ENCODE assay signal across 20 cellular contexts in genomic region chr4:14115106-14115505, GRCh38.
DNase-seq lines count a peak whose midpoint lies in the region; ATAC-seq and TF ChIP-seq lines count a peak whose summit lies in the region.
"Had no signal": no experiment of that assay in that cellular context is flagged by ENCODE, and none has a peak within 500 bp of the region (broad histone marks: within the 10 kb centered on the region; RNA-seq: fewer than 3 reads in every experiment).

No MANE protein-coding gene starts in this region.

- H3K4me1 Mint-ChIP-seq in natural killer cell treated with Interleukin-12 subunit alpha and Interleukin-12 subunit beta and Interleukin-15 and Interleukin-18, amount 100 ng/mL, for 72 hours (ENCODE audit: low read depth in 2 of 2), result peaks cover 0 to 2% of the 10 kb centered on the region in 2 donors
- H3K4me1 Mint-ChIP-seq: CD4-positive, CD25-positive, alpha-beta regulatory T cell had no signal

- H3K27me3 Mint-ChIP-seq in natural killer cell treated with Interleukin-12 subunit alpha and Interleukin-12 subunit beta and Interleukin-15 and Interleukin-18, amount 100 ng/mL, for 72 hours, result no peaks in the 10 kb centered on the region
- H3K27me3 Mint-ChIP-seq: CD4-positive, CD25-positive, alpha-beta regulatory T cell had no signal

- H2BK120ac ChIP-seq in mesenchymal stem cell (ENCODE audit: low read depth, low read length), result no peak overlapping the region

- 0 out of 2 replicates have a peak overlapping the region, but pooled peaks have one; percentile 16 for H3K9ac ChIP-seq in SK-N-SH
- peak overlapping the region; percentile 19 for H3K9ac ChIP-seq in mesenchymal stem cell (ENCODE audit: low read length)

- H2AK5ac ChIP-seq in mesenchymal stem cell (ENCODE audit: low read length, severe bottlenecking), result no peak overlapping the region

- TF ChIP-seq EP300 in SK-N-SH (IDR thresholded peaks at IDR 0.05; ENCODE audit: borderline replicate concordance in 1 of 2, low read depth in 1 of 2, low read length in 1 of 2), result no peak

- peaks cover 28% of the 10 kb centered on the region for H3F3A ChIP-seq in SK-N-SH (replicated peaks; ENCODE audit: insufficient read depth)

- no peak overlapping the region for H2BK12ac ChIP-seq in mesenchymal stem cell (ENCODE audit: low read length in 2 of 2)

- H3K79me1 ChIP-seq in mesenchymal stem cell (replicated peaks; ENCODE audit: low read length, poor library complexity, severe bottlenecking), result no peaks in the 10 kb centered on the region

- TF ChIP-seq RAD21 in SK-N-SH (IDR thresholded peaks at IDR 0.05; ENCODE audit: low read length), result no peak

- H3K4me3 Mint-ChIP-seq in natural killer cell treated with Interleukin-12 subunit alpha and Interleukin-12 subunit beta and Interleukin-15 and Interleukin-18, amount 100 ng/mL, for 72 hours, result no peak overlapping the region
- H3K4me3 Mint-ChIP-seq: CD4-positive, CD25-positive, alpha-beta regulatory T cell had no signal

- POLR2A ChIA-PET in SK-N-SH (lab: Yijun Ruan, JAX), result no interaction called here

- H3K27ac ChIP-seq in SK-N-SH (ENCODE audit: low read depth in 2 of 2, low read length in 1 of 2), result no peak overlapping the region; a peak in 1 of 4 replicates
- no peak overlapping the region for H3K27ac ChIP-seq in WERI-Rb-1
- H3K27ac ChIP-seq in mesenchymal stem cell (ENCODE audit: low read length, poor library complexity, severe bottlenecking), result no peak overlapping the region
- H3K27ac ChIP-seq: 22Rv1, RWPE1 had no signal

- CTCF ChIA-PET in SK-N-SH (lab: Yijun Ruan, JAX), result interaction anchor here (0.9 to 1.0 kb wide), 2 partner anchors 457 to 461 kb away, joined by 3 read pairs; no protein-coding TSS in a partner anchor

- H3K9me2 ChIP-seq in SK-N-SH, result no peaks in the 10 kb centered on the region

- TF ChIP-seq CTCF in SK-N-SH (IDR thresholded peaks at IDR 0.05) (no peak), WERI-Rb-1 (IDR thresholded peaks at IDR 0.05; ENCODE audit: low read depth, low read length) (no peak)

- no peaks in the 10 kb centered on the region for H3K36me3 Mint-ChIP-seq in natural killer cell treated with Interleukin-12 subunit alpha and Interleukin-12 subunit beta and Interleukin-15 and Interleukin-18, amount 100 ng/mL, for 72 hours
- H3K36me3 Mint-ChIP-seq: CD4-positive, CD25-positive, alpha-beta regulatory T cell had no signal

- H3K18ac ChIP-seq in mesenchymal stem cell (ENCODE audit: low read depth in 1 of 2, low read length in 2 of 2), result no peak overlapping the region

- H3K36me3 ChIP-seq in SK-N-SH (replicated peaks in 1 of 2; ENCODE audit: control insufficient read depth in 1 of 2, insufficient read depth in 2 of 2, low read length in 1 of 2) (peaks cover 0 to 3% of the 10 kb centered on the region in 2 experiments), WERI-Rb-1 (no peaks in the 10 kb centered on the region), mesenchymal stem cell (ENCODE audit: control insufficient read depth in 1 of 2, insufficient read depth in 2 of 2, low read depth in 1 of 2, low read length in 2 of 2) (peaks cover 0 to 5% of the 10 kb centered on the region in 2 experiments)
- H3K36me3 ChIP-seq: BE2C had no signal

- H4K20me1 ChIP-seq in SK-N-SH (ENCODE audit: insufficient read depth), result no peaks in the 10 kb centered on the region

- H4K91ac ChIP-seq in mesenchymal stem cell (ENCODE audit: low read length), result no peak overlapping the region

- no peaks in the 10 kb centered on the region for H3K9me3 ChIP-seq in SK-N-SH
- H3K9me3 ChIP-seq in WERI-Rb-1 (ENCODE audit: severe bottlenecking), result no peaks in the 10 kb centered on the region
- no peaks in the 10 kb centered on the region for H3K9me3 ChIP-seq in mesenchymal stem cell (ENCODE audit: control insufficient read depth, low read length)

- 100% methylated on average over 1 of the region's 1 CpG for WGBS in SK-N-SH (ENCODE audit: low lambda C conversion rate)
- 83% methylated on average over 1 of the region's 1 CpG for WGBS in mesenchymal stem cell

- ATAC-seq in SK-N-SH treated with all-trans-retinoic acid at 6 μM for 48 hours (no peak), GM21529 (IDR thresholded peaks at IDR 0.05; ENCODE audit: unreplicated experiment) (no peak)
- ATAC-seq in natural killer cell treated with Interleukin-12 subunit alpha and Interleukin-12 subunit beta and Interleukin-15 and Interleukin-18, amount 100 ng/mL, for 72 hours, result no peak

- no peak overlapping the region for H4K8ac ChIP-seq in mesenchymal stem cell (ENCODE audit: low read length)

- peaks cover 70% of the 10 kb centered on the region for H3K79me2 ChIP-seq in SK-N-SH (ENCODE audit: insufficient read depth)

- H3K14ac ChIP-seq in mesenchymal stem cell (ENCODE audit: low read length in 2 of 2), result no peak overlapping the region

- no peaks in the 10 kb centered on the region for H3K27me3 ChIP-seq in SK-N-SH (ENCODE audit: insufficient read depth)
- H3K27me3 ChIP-seq in WERI-Rb-1 (ENCODE audit: insufficient read depth, low read depth, severe bottlenecking), result no peaks in the 10 kb centered on the region
- H3K27me3 ChIP-seq in mesenchymal stem cell (ENCODE audit: control insufficient read depth in 1 of 2, insufficient read depth in 1 of 2, low read length in 2 of 2), result no peaks in the 10 kb centered on the region
- H3K27me3 ChIP-seq: BE2C had no signal

- H3K4me2 ChIP-seq in SK-N-SH (peak overlapping the region; percentile 77; the same call in 1 of the 2 replicates), mesenchymal stem cell (ENCODE audit: low read length, poor library complexity, severe bottlenecking) (no peak overlapping the region)

- peaks cover 9% of the 10 kb centered on the region for H3K9me3 Mint-ChIP-seq in natural killer cell treated with Interleukin-12 subunit alpha and Interleukin-12 subunit beta and Interleukin-15 and Interleukin-18, amount 100 ng/mL, for 72 hours

- H3K4me1 ChIP-seq in SK-N-SH (ENCODE audit: control insufficient read depth in 1 of 2, insufficient read depth in 2 of 2, low read depth in 1 of 2, low read length in 1 of 2) (peaks cover 3 to 33% of the 10 kb centered on the region in 2 experiments), mesenchymal stem cell (ENCODE audit: control insufficient read depth, insufficient read depth, low read depth, low read length) (peaks cover 1% of the 10 kb centered on the region)
- H3K4me1 ChIP-seq: BE2C had no signal

- no peak for DNase-seq in SK-N-SH
- DNase-seq in WERI-Rb-1, result peak; percentile 22
- no peak for DNase-seq in mesenchymal stem cell
- DNase-seq in amygdala (lab: John Stamatoyannopoulos, UW), result no peak
- no peak for DNase-seq in NCI-H446 treated with DMSO at 0.1 percent for 48 hours (lab: John Stamatoyannopoulos, UW)
- DNase-seq in natural killer cell treated with Interleukin-12 subunit alpha and Interleukin-12 subunit beta and Interleukin-15 and Interleukin-18, amount 100 ng/mL, for 72 hours (ENCODE audit: low spot score), result no peak
- DNase-seq: BE2C; CD4-positive, CD25-positive, alpha-beta regulatory T cell; COR-L47; DMS 273 treated with DMSO at 0.1 percent for 48 hours; DND-41; KBM-7; NCI-H1105 treated with DMSO at 0.1 percent for 48 hours; NCI-H1694 treated with DMSO at 0.1 percent for 48 hours; NCI-H510A; NCI-H748 treated with DMSO at 0.1 percent for 48 hours had no signal

- H2AFZ ChIP-seq in SK-N-SH (ENCODE audit: low read depth) (no peak overlapping the region), mesenchymal stem cell (ENCODE audit: low read depth, low read length) (no peak overlapping the region)

- H3K4me3 ChIP-seq in SK-N-SH (ENCODE audit: low read depth in 2 of 2, low read length in 1 of 2), result no peak overlapping the region; a peak in 1 of 4 replicates
- no peak overlapping the region for H3K4me3 ChIP-seq in WERI-Rb-1 (ENCODE audit: low read depth, low read length)
- no peak overlapping the region for H3K4me3 ChIP-seq in mesenchymal stem cell (ENCODE audit: insufficient read depth in 1 of 2, low read depth in 1 of 2, low read length in 2 of 2)

- H3K4ac ChIP-seq in mesenchymal stem cell (ENCODE audit: low read depth in 1 of 2, low read length in 2 of 2), result no peak overlapping the region

- H2BK15ac ChIP-seq in mesenchymal stem cell (ENCODE audit: low read depth, poor library complexity, severe bottlenecking), result no peak overlapping the region

- H3K23ac ChIP-seq in mesenchymal stem cell (ENCODE audit: low read length in 2 of 2), result no peak overlapping the region

- no peak overlapping the region for H3K27ac Mint-ChIP-seq in natural killer cell treated with Interleukin-12 subunit alpha and Interleukin-12 subunit beta and Interleukin-15 and Interleukin-18, amount 100 ng/mL, for 72 hours
- H3K27ac Mint-ChIP-seq: CD4-positive, CD25-positive, alpha-beta regulatory T cell had no signal

- no peak overlapping the region for H2BK5ac ChIP-seq in mesenchymal stem cell (ENCODE audit: low read depth, low read length, poor library complexity, severe bottlenecking)

TF ChIP-seq in SK-N-SH, 30 proteins besides CTCF, POLR2A, EP300 and RAD21 (continues in another document):
- TF ChIP-seq MEF2A (IDR thresholded peaks at IDR 0.05; ENCODE audit: borderline replicate concordance, low read depth), result no peak
- no peak for TF ChIP-seq GATA2 (CRISPR knock-in tag; IDR thresholded peaks at IDR 0.05)
- TF ChIP-seq MXI1 (IDR thresholded peaks at IDR 0.05; ENCODE audit: low read depth, low read length), result no peak
- TF ChIP-seq FOXJ3 (CRISPR knock-in tag; IDR thresholded peaks at IDR 0.05), result no peak
- no peak for TF ChIP-seq IRF3 (IDR thresholded peaks at IDR 0.05; ENCODE audit: low read depth, low read length)

TF ChIP-seq in SK-N-SH treated with all-trans-retinoic acid at 6 μM for 48 hours, 23 proteins besides CTCF, POLR2A, EP300 and RAD21:
- TF ChIP-seq POU6F1 (CRISPR knock-in tag; IDR thresholded peaks at IDR 0.05; ENCODE audit: borderline replicate concordance, low read depth), result no peak
- no peak for TF ChIP-seq ISL1 (CRISPR knock-in tag; IDR thresholded peaks at IDR 0.05)
- TF ChIP-seq CSDC2 (CRISPR knock-in tag; IDR thresholded peaks at IDR 0.05), result no peak
- no peak for TF ChIP-seq TCF4 (CRISPR knock-in tag; IDR thresholded peaks at IDR 0.05; ENCODE audit: borderline replicate concordance)
TF ChIP-seq in SK-N-SH treated with all-trans-retinoic acid at 6 μM for 48 hours: peak in this region for 0.
